In the genomic region with DNA sequence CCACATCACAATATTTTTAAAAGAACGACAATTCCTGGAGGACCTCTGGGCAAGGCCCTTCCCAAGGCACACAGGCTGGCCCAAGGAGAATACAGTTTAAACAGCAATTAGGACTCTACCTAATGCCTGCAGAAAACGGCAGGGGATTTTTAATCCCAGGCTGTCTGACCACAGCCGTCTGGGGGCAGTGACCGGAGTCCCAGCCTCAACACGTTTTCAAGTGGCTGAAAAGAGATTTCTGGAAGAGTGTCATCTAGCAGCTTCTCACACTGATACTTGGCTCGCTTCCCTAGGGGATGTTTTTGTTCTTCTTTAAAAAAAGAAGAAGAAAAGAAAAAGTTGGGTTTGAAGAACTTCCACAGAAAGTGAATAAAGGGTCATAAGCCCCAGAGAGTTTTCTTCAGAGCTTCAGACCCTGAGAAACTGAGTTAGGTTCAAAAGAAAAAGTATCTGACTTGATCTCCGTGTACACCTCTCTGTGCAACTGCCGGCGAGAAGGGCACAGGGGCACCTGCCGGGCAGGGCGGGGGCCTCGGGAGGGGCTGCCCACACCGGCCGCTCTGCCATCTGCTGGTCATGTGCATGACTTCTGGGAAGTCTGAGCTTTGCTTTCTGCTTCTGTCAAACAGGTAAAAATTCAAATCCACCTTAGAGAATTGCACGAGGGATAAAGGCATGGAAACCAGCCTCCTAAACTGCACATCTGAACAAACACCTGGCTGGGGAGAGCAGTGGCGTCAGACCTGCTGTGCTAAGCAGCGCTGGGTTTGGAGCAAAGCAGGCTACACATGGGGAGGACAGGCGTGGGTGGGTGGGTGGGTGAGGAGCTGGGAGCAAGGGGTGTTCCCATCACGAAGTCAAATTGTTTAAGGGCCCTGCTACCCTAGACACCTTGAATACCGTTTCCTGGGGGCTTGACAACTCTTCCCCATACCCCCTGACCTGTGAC, we compare ENCODE assay signal across 9 cellular contexts. TPM values are rescaled to one million over a fixed set of nuclear protein-coding genes. Genes with fewer than 3 reads are reported as not detected.
DNase-seq lines count a peak whose midpoint lies in the region; ATAC-seq, FAIRE-seq and TF ChIP-seq lines count a peak whose summit lies in the region.
"Had no signal": no experiment of that assay in that cellular context is flagged by ENCODE, and none has a peak within 500 bp of the region (broad histone marks: within the 10 kb centered on the region; RNA-seq: fewer than 3 reads in every experiment).

No MANE protein-coding gene starts in this region.

- H2BK5ac ChIP-seq in H9 (ENCODE audit: insufficient read length, low read length): no peak overlapping the region

- no peaks in the 10 kb centered on the region for H3K27me3 ChIP-seq in BE2C
- no peaks in the 10 kb centered on the region for H3K27me3 ChIP-seq in H9 (ENCODE audit: insufficient read depth, low read length)
- H3K27me3 ChIP-seq in endothelial cell of umbilical vein (ENCODE audit: control insufficient read depth in 2 of 2, insufficient read depth in 2 of 2, low read length in 2 of 2): no peaks in the 10 kb centered on the region
- H3K27me3 ChIP-seq in osteoblast (ENCODE audit: insufficient read depth, low read length): no peaks in the 10 kb centered on the region

- H3K23ac ChIP-seq in H9 (ENCODE audit: insufficient read length, low read depth, low read length): no peak overlapping the region

- H4K5ac ChIP-seq in H9 (ENCODE audit: insufficient read length, low read depth, low read length): no peak overlapping the region

- H3K4me2 ChIP-seq in H9 (ENCODE audit: insufficient read depth, insufficient read length, low read length) (no peak overlapping the region), endothelial cell of umbilical vein (ENCODE audit: insufficient read depth, low read length) (no peak overlapping the region), osteoblast (ENCODE audit: insufficient read depth, low read length) (no peak overlapping the region)

- no peak overlapping the region for H4K8ac ChIP-seq in H9 (replicated peaks; ENCODE audit: insufficient read length, low read depth, low read length)

- no peaks in the 10 kb centered on the region for H3K9me1 ChIP-seq in endothelial cell of umbilical vein (replicated peaks; ENCODE audit: control insufficient read depth, extremely low read depth, insufficient read depth, low read length)

- TF ChIP-seq POLR2A in endothelial cell of umbilical vein (IDR thresholded peaks at IDR 0.05; ENCODE audit: low read depth, low read length): no peak

- H4K91ac ChIP-seq in H9 (ENCODE audit: insufficient read length, low read depth, low read length): no peak overlapping the region

- H3K9me3 Mint-ChIP-seq in H9: no peaks in the 10 kb centered on the region

- no peak overlapping the region; a peak in 2 of 7 replicates for H3K27ac Mint-ChIP-seq in H9

- H3K4ac ChIP-seq in H9 (ENCODE audit: low read depth, low read length): no peak overlapping the region

- no peak overlapping the region for H2AFZ ChIP-seq in H9 (ENCODE audit: low read length)
- H2AFZ ChIP-seq in endothelial cell of umbilical vein (ENCODE audit: low read depth, low read length): no peak overlapping the region
- no peak overlapping the region for H2AFZ ChIP-seq in osteoblast (ENCODE audit: low read length)

- no peaks in the 10 kb centered on the region for H3K27me3 Mint-ChIP-seq in H9 (ENCODE audit: low read depth)

- no peak overlapping the region for H3K56ac ChIP-seq in H9 (ENCODE audit: insufficient read length, low read depth, low read length)

- CTCF ChIA-PET in RWPE1 (lab: Yijun Ruan, JAX): interaction anchor here (0.5 to 2.6 kb wide), 5 partner anchors 31 to 1006 kb away, joined by 3 to 13 read pairs (median 3); no protein-coding TSS in a partner anchor
- CTCF ChIA-PET in endothelial cell of umbilical vein (lab: Charles Lee): interaction anchor here (0.6 to 3.9 kb wide), 20 partner anchors 9 to 309 kb away, joined by 3 to 25 read pairs (median 6); a partner anchor contains a TSS

- H3K18ac ChIP-seq in H9 (ENCODE audit: insufficient read length, low read depth, low read length): no peak overlapping the region

- H3K36me3 Mint-ChIP-seq in H9 (ENCODE audit: insufficient read depth in 1 of 3, low read depth in 3 of 3): peaks cover 2 to 9% (median 5%) of the 10 kb centered on the region in 3 experiments; a peak in 5 of 7 replicates

- H3K4me3 ChIP-seq in BE2C (ENCODE audit: low read depth, low read length): no peak overlapping the region
- no peak overlapping the region for H3K4me3 ChIP-seq in endothelial cell of umbilical vein (replicated peaks in 1 of 3; ENCODE audit: insufficient read depth in 1 of 3, low read depth in 1 of 3, low read length in 3 of 3)
- H3K4me3 ChIP-seq in osteoblast (ENCODE audit: insufficient read depth, low read length): no peak overlapping the region
- H3K4me3 ChIP-seq: skin epidermis had no signal

- H3K4me1 ChIP-seq in BE2C: peaks cover 9% of the 10 kb centered on the region
- no peaks in the 10 kb centered on the region for H3K4me1 ChIP-seq in H9 (ENCODE audit: insufficient read depth, low read length)
- H3K4me1 ChIP-seq in endothelial cell of umbilical vein (ENCODE audit: control insufficient read depth, extremely low read depth, insufficient read depth, low read length): peaks cover 11% of the 10 kb centered on the region
- peaks cover 46% of the 10 kb centered on the region for H3K4me1 ChIP-seq in osteoblast (ENCODE audit: insufficient read depth, low read length)

- no peak overlapping the region for H3T11ph ChIP-seq in H9 (ENCODE audit: low read length)

- no peak overlapping the region for H2BK15ac ChIP-seq in H9 (ENCODE audit: low read depth, low read length)

- no peak for DNase-seq in BE2C
- DNase-seq in H9: no peak
- DNase-seq in RWPE1 (ENCODE audit: low spot score): peak; percentile 37
- no peak for DNase-seq in endothelial cell of umbilical vein (ENCODE audit: low read depth, low spot score)
- DNase-seq in osteoblast (ENCODE audit: insufficient read length, low spot score, missing footprints): peak; percentile 80
- no peak for DNase-seq in T1000 (lab: John Stamatoyannopoulos, UW)
- DNase-seq in GDM1 (lab: John Stamatoyannopoulos, UW): no peak

- intact Hi-C loops in endothelial cell of umbilical vein (cut with micrococcal nuclease): loop anchor here (1.0 kb wide), 1 partner anchor 112 kb away; no protein-coding TSS in a partner anchor

- no peaks in the 10 kb centered on the region for H3K9me3 ChIP-seq in BE2C
- H3K9me3 ChIP-seq in H9 (ENCODE audit: control insufficient read depth, low read depth, low read length): no peaks in the 10 kb centered on the region
- no peaks in the 10 kb centered on the region for H3K9me3 ChIP-seq in endothelial cell of umbilical vein (replicated peaks; ENCODE audit: control insufficient read depth, insufficient read depth, low read length)
- H3K9me3 ChIP-seq in osteoblast (ENCODE audit: low read depth, low read length): no peaks in the 10 kb centered on the region

- no peak overlapping the region for H2BK20ac ChIP-seq in H9 (ENCODE audit: low read depth, low read length, poor library complexity, severe bottlenecking)

- H4K20me1 ChIP-seq in H9 (ENCODE audit: control insufficient read depth, insufficient read depth, insufficient read length): no peaks in the 10 kb centered on the region
- H4K20me1 ChIP-seq in endothelial cell of umbilical vein (replicated peaks; ENCODE audit: control insufficient read depth, extremely low read depth, insufficient read depth, low read length): no peaks in the 10 kb centered on the region
- H4K20me1 ChIP-seq in osteoblast (ENCODE audit: insufficient read depth, low read length): peaks cover 92% of the 10 kb centered on the region

- H2AK5ac ChIP-seq in H9 (ENCODE audit: insufficient read length, low read length): no peak overlapping the region

- H3K4me3 Mint-ChIP-seq in H9: no peak overlapping the region

- H3K27ac ChIP-seq in H9 (ENCODE audit: insufficient read length, low read depth, low read length) (no peak overlapping the region), RWPE1 (peak overlapping the region; percentile 9; the same call in 1 of the 2 replicates), endothelial cell of umbilical vein (ENCODE audit: insufficient read depth, low read depth, low read length) (no peak overlapping the region), osteoblast (ENCODE audit: low read depth, low read length) (peak overlapping the region; percentile 58)

- POLR2A ChIA-PET in RWPE1 (lab: Yijun Ruan, JAX; ENCODE audit: low non-redundant PET): no interaction called here
- POLR2A ChIA-PET in endothelial cell of umbilical vein (lab: Charles Lee): interaction anchor here (1.4 kb wide), 1 partner anchor 33 kb away, joined by 3 read pairs; a partner anchor contains a TSS

- WGBS in H9 (ENCODE audit: extremely low coverage, insufficient read length, low lambda C conversion rate): 100% methylated on average over 1 of the region's 20 CpGs

- H3K9ac ChIP-seq in H9 (ENCODE audit: extremely low read depth, insufficient read length, low read length) (no peak overlapping the region), endothelial cell of umbilical vein (replicated peaks; ENCODE audit: extremely low read depth, insufficient read depth, low read length) (no peak overlapping the region)

- H2BK12ac ChIP-seq in H9 (ENCODE audit: insufficient read length, low read depth, low read length): no peak overlapping the region

- FAIRE-seq in endothelial cell of umbilical vein (lab: Jason Lieb, UNC): no peak

- dilution Hi-C loops in endothelial cell of umbilical vein (cut with MboI; ENCODE audit: extremely low pct_ligation_motif_present, low sequenced_read_pairs): no loop called here

- BruUV-seq in endothelial cell of umbilical vein (replicated peaks; lab: Mats Ljungman, UMichigan): no TSS peak

- ATAC-seq in GM19397 (IDR thresholded peaks at IDR 0.05; ENCODE audit: unreplicated experiment): no peak

- H3K36me3 ChIP-seq in BE2C (no peaks in the 10 kb centered on the region), endothelial cell of umbilical vein (ENCODE audit: control insufficient read depth in 2 of 2, extremely low read depth in 1 of 2, insufficient read depth in 2 of 2, low read length in 2 of 2) (peaks cover 0 to 9% of the 10 kb centered on the region in 2 experiments), osteoblast (ENCODE audit: insufficient read depth, low read length) (peaks cover 54% of the 10 kb centered on the region)

- no peak overlapping the region for H3K14ac ChIP-seq in H9 (ENCODE audit: insufficient read depth, low read length)

- H3K79me2 ChIP-seq in H9 (ENCODE audit: insufficient read depth, low read length) (peaks cover 26% of the 10 kb centered on the region; the same call in 1 of the 2 replicates), endothelial cell of umbilical vein (ENCODE audit: control insufficient read depth, insufficient read depth, low read length) (peaks cover 69% of the 10 kb centered on the region), osteoblast (ENCODE audit: insufficient read depth, low read length) (peaks cover 100% of the 10 kb centered on the region)

- peaks cover 7% of the 10 kb centered on the region for H3K79me1 ChIP-seq in H9 (ENCODE audit: insufficient read depth, low read depth, low read length, poor library complexity, severe bottlenecking)

- H3K4me1 Mint-ChIP-seq in H9: peaks cover 30 to 42% of the 10 kb centered on the region in 2 experiments

- no peak overlapping the region for H2BK120ac ChIP-seq in H9 (ENCODE audit: low read depth, low read length, poor library complexity, severe bottlenecking)

- TF ChIP-seq CTCF in BE2C (IDR thresholded peaks at IDR 0.05; ENCODE audit: low read depth, low read length): peak; percentile 50
- TF ChIP-seq CTCF in H9 (conservative IDR thresholded peaks at IDR 0.05): peak; percentile 70
- no peak for TF ChIP-seq CTCF in RWPE1 (conservative IDR thresholded peaks at IDR 0.05; ENCODE audit: low read depth)
- peak; percentile 43 to 67 for TF ChIP-seq CTCF in endothelial cell of umbilical vein (IDR thresholded peaks at IDR 0.05; ENCODE audit: extremely low read depth in 1 of 2, insufficient read depth in 1 of 2, low read depth in 1 of 2, low read length in 2 of 2)
- peak; percentile 41 for TF ChIP-seq CTCF in osteoblast (IDR thresholded peaks at IDR 0.05; ENCODE audit: extremely low read depth, low read depth, low read length)

- no peaks in the 10 kb centered on the region for H3K23me2 ChIP-seq in H9 (ENCODE audit: insufficient read length, low read depth, low read length, poor library complexity, severe bottlenecking)

RNA-seq across cellular contexts. Expression of a gene that starts 33.0 kb away (rescaled TPM):
- polyA plus RNA-seq in BE2C (2012; ENCODE audit: insufficient read depth, insufficient read length, low read depth): 18.2 TPM
- 89.8 and 97.8 TPM in 2 replicates for total RNA-seq in H9 (2021)
- 201 and 236 TPM in 2 replicates for total RNA-seq in endothelial cell of umbilical vein
- 40.3 and 50.3 TPM in 2 replicates for polyA plus RNA-seq in endothelial cell of umbilical vein
- 95.8 and 98.7 TPM in 2 replicates for polyA plus RNA-seq in endothelial cell of umbilical vein (2011; cell fraction: cytosol; rRNA removed)
- polyA plus RNA-seq in endothelial cell of umbilical vein (2011; cell fraction: nucleus; rRNA removed): 211 and 231 TPM in 2 replicates
- 146 and 186 TPM in 2 replicates for polyA plus RNA-seq in endothelial cell of umbilical vein (2012)
- polyA minus RNA-seq in endothelial cell of umbilical vein: 94.2 and 103 TPM in 2 replicates
- polyA minus RNA-seq in endothelial cell of umbilical vein (2011; cell fraction: cytosol; rRNA and poly(A)+ RNA removed): 10.5 TPM
- polyA minus RNA-seq in endothelial cell of umbilical vein (2011; cell fraction: nucleus; rRNA and poly(A)+ RNA removed): 62.3 and 92.5 TPM in 2 replicates
- 122 and 126 TPM in 2 replicates for total RNA-seq in osteoblast

RNA-seq across cellular contexts. Expression of a gene that starts 50.7 kb away (rescaled TPM):
- polyA plus RNA-seq in BE2C (2012; ENCODE audit: insufficient read depth, insufficient read length, low read depth): not detected
- total RNA-seq in H9 (2021) (not detected in 2 replicates), endothelial cell of umbilical vein (not detected in 2 replicates), osteoblast (not detected in 2 replicates)
- polyA plus RNA-seq in endothelial cell of umbilical vein: not detected in 2 replicates
- polyA plus RNA-seq in endothelial cell of umbilical vein (2011; cell fraction: cytosol; rRNA removed): not detected in 2 replicates
- polyA plus RNA-seq in endothelial cell of umbilical vein (2011; cell fraction: nucleus; rRNA removed): not detected in 2 replicates
- not detected in 2 replicates for polyA plus RNA-seq in endothelial cell of umbilical vein (2012)
- polyA minus RNA-seq in endothelial cell of umbilical vein: not detected in 2 replicates
- polyA minus RNA-seq in endothelial cell of umbilical vein (2011; cell fraction: cytosol; rRNA and poly(A)+ RNA removed): not detected
- polyA minus RNA-seq in endothelial cell of umbilical vein (2011; cell fraction: nucleus; rRNA and poly(A)+ RNA removed): not detected in 2 replicates

Comparison
In these comparisons a context has a peak if more than half of its experiments do, and no peak if none do; other contexts are left out.
1. DNase-seq: peak in RWPE1 (single experiment) and osteoblast (single experiment); none in BE2C (single experiment), H9 (single experiment), endothelial cell of umbilical vein (single experiment), T1000 (single experiment) and GDM1 (single experiment).
2. H3K27ac ChIP-seq: peak in RWPE1 (single experiment) and osteoblast (single experiment); none in H9 (single experiment) and endothelial cell of umbilical vein (single experiment).